In genomic region chr9:16461231-16461840, GRCh38 we compare ENCODE assay signal across 15 cellular contexts.
DNase-seq lines count a peak whose midpoint lies in the region; ATAC-seq and TF ChIP-seq lines count a peak whose summit lies in the region.
"Had no signal": no experiment of that assay in that cellular context is flagged by ENCODE, and none has a peak within 500 bp of the region (broad histone marks: within the 10 kb centered on the region; RNA-seq: fewer than 3 reads in every experiment).

No MANE protein-coding gene starts in this region.

- DNase-seq in NCI-H187 (lab: John Stamatoyannopoulos, UW) (peak; percentile 6 to 44), NCI-H187 treated with DMSO at 0.1 percent for 48 hours (lab: John Stamatoyannopoulos, UW) (no peak), islet precursor cell (peak; percentile 62), upper lobe of right lung (no peak), right lobe of liver (no peak)
- DNase-seq: 8988T; central memory CD4-positive, alpha-beta T cell; NCI-H510A; stimulated activated naive CD4-positive, alpha-beta T cell; T-helper 1 cell had no signal

- TF ChIP-seq POLR2A in right lobe of liver (IDR thresholded peaks at IDR 0.05), result no peak

- H3K9me3 ChIP-seq in upper lobe of right lung (no peaks in the 10 kb centered on the region), right lobe of liver (no peaks in the 10 kb centered on the region)

- no peak overlapping the region for H3K4me3 ChIP-seq in upper lobe of right lung
- H3K4me3 ChIP-seq in right lobe of liver, result no peak overlapping the region

- H3K36me3 ChIP-seq in upper lobe of right lung, result no peaks in the 10 kb centered on the region
- no peaks in the 10 kb centered on the region for H3K36me3 ChIP-seq in right lobe of liver

- TF ChIP-seq CTCF in VCaP (conservative IDR thresholded peaks at IDR 0.05) (no peak), upper lobe of right lung (IDR thresholded peaks at IDR 0.05) (no peak), right lobe of liver (IDR thresholded peaks at IDR 0.05) (no peak)

- WGBS in right lobe of liver (ENCODE audit: insufficient coverage, low coverage, low lambda C conversion rate, missing lambda C conversion rate), result 55% methylated on average over 7 of the region's 10 CpGs

- H3K4me1 ChIP-seq in upper lobe of right lung (no peaks in the 10 kb centered on the region), right lobe of liver (peaks cover 0 to 3% (median 0%) of the 10 kb centered on the region in 4 donors)

- peak overlapping the region; percentile 48 for H3K27ac ChIP-seq in VCaP
- no peak overlapping the region for H3K27ac ChIP-seq in upper lobe of right lung
- no peak overlapping the region for H3K27ac ChIP-seq in right lobe of liver

- no peaks in the 10 kb centered on the region for H3K27me3 ChIP-seq in upper lobe of right lung
- H3K27me3 ChIP-seq in right lobe of liver, result no peaks in the 10 kb centered on the region

- intact Hi-C loops in upper lobe of right lung (cut with DNase I), result no loop called here
- intact Hi-C loops in right lobe of liver (cut with DNase I), result no loop called here

- ATAC-seq in upper lobe of right lung (peak; percentile 72), GM19467 (IDR thresholded peaks at IDR 0.05; ENCODE audit: unreplicated experiment) (no peak), HG02938 (IDR thresholded peaks at IDR 0.05; ENCODE audit: unreplicated experiment) (no peak), right lobe of liver (no peak)
- ATAC-seq: activated CD4-positive, CD25-positive, alpha-beta regulatory T cell treated with anti-CD3 and anti-CD28 coated beads, Interleukin-2, amount 50 U/mL, for 24 hours; activated naive CD4-positive, alpha-beta T cell treated with anti-CD3 and anti-CD28 coated beads, Interleukin-2, amount 50 U/mL, for 72 hours had no signal

Comparison
In these comparisons a context has a peak if more than half of its experiments do, and no peak if none do; other contexts are left out.
1. DNase-seq: peak in NCI-H187 (2 of 2) and islet precursor cell (single experiment); none in NCI-H187 treated with DMSO at 0.1 percent for 48 hours (single experiment), upper lobe of right lung (single experiment) and right lobe of liver (0 of 3).